1 cellular context compared by ENCODE assay signal in genomic region chr19:50670102-50670380, GRCh38.
TF ChIP-seq lines count a peak whose summit lies in the region.

No MANE protein-coding gene starts in this region.

TF ChIP-seq in H1, 55 proteins besides CTCF, POLR2A, EP300 and RAD21:
- no peak for TF ChIP-seq USF2 (IDR thresholded peaks at IDR 0.05; ENCODE audit: low read length)
- no peak for TF ChIP-seq RXRA (IDR thresholded peaks at IDR 0.05; ENCODE audit: insufficient read depth, low read depth, low read length)
- TF ChIP-seq ASH2L (IDR thresholded peaks at IDR 0.05; ENCODE audit: low read length): no peak
- no peak for TF ChIP-seq HDAC6 (IDR thresholded peaks at IDR 0.05; ENCODE audit: low read depth, low read length)
- no peak for TF ChIP-seq BCL11A (IDR thresholded peaks at IDR 0.05; ENCODE audit: low read depth in 2 of 2, low read length in 2 of 2)
- no peak for TF ChIP-seq MAFK (IDR thresholded peaks at IDR 0.05; ENCODE audit: low read depth, low read length)
- no peak for TF ChIP-seq BACH1 (IDR thresholded peaks at IDR 0.05; ENCODE audit: low read length)
- TF ChIP-seq FOSL1 (IDR thresholded peaks at IDR 0.05; ENCODE audit: insufficient read depth, low read depth, low read length): no peak
- TF ChIP-seq SAP30 (IDR thresholded peaks at IDR 0.05; ENCODE audit: insufficient read depth, insufficient replicate concordance, low read length): no peak
- no peak for TF ChIP-seq PHF8 (conservative IDR thresholded peaks at IDR 0.05; ENCODE audit: low read depth, low read length)
- TF ChIP-seq SUZ12 (IDR thresholded peaks at IDR 0.05; ENCODE audit: low read length): no peak
- no peak for TF ChIP-seq GABPA (IDR thresholded peaks at IDR 0.05; ENCODE audit: borderline replicate concordance, insufficient read depth, low read length)
- no peak for TF ChIP-seq YY1 (IDR thresholded peaks at IDR 0.05; ENCODE audit: low read depth, low read length)
- no peak for TF ChIP-seq GTF2F1 (IDR thresholded peaks at IDR 0.05; ENCODE audit: borderline replicate concordance, low read depth, low read length)
- TF ChIP-seq RNF2 (IDR thresholded peaks at IDR 0.05; ENCODE audit: borderline replicate concordance, low read depth, low read length, missing control alignments, poor library complexity, severe bottlenecking): no peak
- no peak for TF ChIP-seq ATF2 (IDR thresholded peaks at IDR 0.05; ENCODE audit: low read length)
TF ChIP-seq in H1: peak in this region for 0.
